Comparison of ENCODE assay signal across 21 cellular contexts in genomic region chr2:156518160-156518559, GRCh38.
"Had no signal": no experiment of that assay in that cellular context is flagged by ENCODE, and none has a peak within 500 bp of the region (broad histone marks: within the 10 kb centered on the region; RNA-seq: fewer than 3 reads in every experiment).

No MANE protein-coding gene starts in this region.

- H3K79me2 ChIP-seq: hepatocyte had no signal

- DNase-seq: effector CD4-positive, alpha-beta T cell; endodermal cell; foreskin melanocyte; head of caudate nucleus; kidney glomerular epithelial cell; mammary epithelial cell; naive thymus-derived CD4-positive, alpha-beta T cell; nephron progenitor cell; posterior cingulate gyrus; sigmoid colon; stimulated activated CD4-positive, alpha-beta T cell treated with anti-CD3 and anti-CD28 coated beads, Interleukin-2, amount 100 ng/mL, for 24 hours; stimulated activated CD4-positive, alpha-beta T cell treated with anti-CD3 and anti-CD28 coated beads, Interleukin-4, amount 100 ng/mL, for 4 hours; stimulated activated naive B cell treated with anti-CD40 and anti-IgM and Interleukin-4, amounts not matched to agents 10 μg/mL and 1 μg/mL and 100 μg/mL, for 72 hours; stimulated activated naive CD8-positive, alpha-beta T cell treated with anti-CD3 and anti-CD28 coated beads, Interleukin-15, amount 100 ng/mL, for 72 hours; testis had no signal

- H3K27ac ChIP-seq: coronary artery, hepatocyte, neutrophil, right atrium auricular region, sigmoid colon, skin epidermis, testis, tibial nerve had no signal

- ATAC-seq: naive thymus-derived CD4-positive, alpha-beta T cell; stimulated activated naive B cell treated with anti-CD40 and anti-IgM and Interleukin-4, amounts not matched to agents 10 μg/mL and 1 μg/mL and 100 μg/mL, for 72 hours; stimulated activated naive CD8-positive, alpha-beta T cell treated with anti-CD3 and anti-CD28 coated beads, Interleukin-15, amount 100 ng/mL, for 72 hours had no signal

- H3K4me3 ChIP-seq: coronary artery, hepatocyte, right atrium auricular region, sigmoid colon, skin epidermis, testis, tibial nerve had no signal

- H2AFZ ChIP-seq: hepatocyte had no signal

- H3K9me3 ChIP-seq: neutrophil, sigmoid colon, testis had no signal

- H3K4me2 ChIP-seq: hepatocyte had no signal

- H3K27me3 ChIP-seq: hepatocyte, neutrophil, right atrium auricular region, sigmoid colon, testis, tibial nerve had no signal
